ENCODE assay signal across 1 cellular context in the genomic region with DNA sequence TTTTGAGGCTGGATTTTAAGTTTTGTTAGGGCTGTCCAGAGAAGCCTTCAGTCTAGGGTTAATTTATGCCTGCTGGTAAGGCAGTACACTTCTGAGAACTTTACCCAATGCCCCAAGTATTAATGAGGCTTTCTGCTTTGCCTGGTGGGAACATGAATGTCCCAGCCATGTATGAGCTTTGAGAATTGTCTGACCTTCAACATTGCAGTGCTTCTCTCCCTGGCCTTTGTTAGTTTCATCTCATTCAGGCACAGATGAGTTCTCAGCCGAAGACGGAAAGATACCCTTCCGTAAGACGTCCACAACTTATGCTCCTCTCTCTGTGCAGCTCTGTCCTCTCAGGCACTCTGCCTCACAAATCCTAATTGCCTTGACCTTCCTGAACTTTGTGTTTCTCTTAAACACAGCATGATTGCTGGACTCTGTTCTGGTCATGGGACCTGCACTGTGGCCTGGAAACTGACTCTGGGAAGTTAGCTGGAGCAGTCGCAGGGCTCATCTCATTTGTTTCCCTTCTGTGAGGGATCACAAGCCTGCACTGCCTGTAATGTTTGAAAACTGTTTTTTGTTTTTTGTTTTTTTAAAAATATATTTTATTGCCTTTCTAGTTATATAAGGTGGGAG.
TF ChIP-seq lines count a peak whose summit lies in the region.

No MANE protein-coding gene starts in this region.

TF ChIP-seq in HepG2, 621 proteins besides CTCF, POLR2A, EP300 and RAD21 (continued from another document and continues in another):
- TF ChIP-seq, protein P1, sequence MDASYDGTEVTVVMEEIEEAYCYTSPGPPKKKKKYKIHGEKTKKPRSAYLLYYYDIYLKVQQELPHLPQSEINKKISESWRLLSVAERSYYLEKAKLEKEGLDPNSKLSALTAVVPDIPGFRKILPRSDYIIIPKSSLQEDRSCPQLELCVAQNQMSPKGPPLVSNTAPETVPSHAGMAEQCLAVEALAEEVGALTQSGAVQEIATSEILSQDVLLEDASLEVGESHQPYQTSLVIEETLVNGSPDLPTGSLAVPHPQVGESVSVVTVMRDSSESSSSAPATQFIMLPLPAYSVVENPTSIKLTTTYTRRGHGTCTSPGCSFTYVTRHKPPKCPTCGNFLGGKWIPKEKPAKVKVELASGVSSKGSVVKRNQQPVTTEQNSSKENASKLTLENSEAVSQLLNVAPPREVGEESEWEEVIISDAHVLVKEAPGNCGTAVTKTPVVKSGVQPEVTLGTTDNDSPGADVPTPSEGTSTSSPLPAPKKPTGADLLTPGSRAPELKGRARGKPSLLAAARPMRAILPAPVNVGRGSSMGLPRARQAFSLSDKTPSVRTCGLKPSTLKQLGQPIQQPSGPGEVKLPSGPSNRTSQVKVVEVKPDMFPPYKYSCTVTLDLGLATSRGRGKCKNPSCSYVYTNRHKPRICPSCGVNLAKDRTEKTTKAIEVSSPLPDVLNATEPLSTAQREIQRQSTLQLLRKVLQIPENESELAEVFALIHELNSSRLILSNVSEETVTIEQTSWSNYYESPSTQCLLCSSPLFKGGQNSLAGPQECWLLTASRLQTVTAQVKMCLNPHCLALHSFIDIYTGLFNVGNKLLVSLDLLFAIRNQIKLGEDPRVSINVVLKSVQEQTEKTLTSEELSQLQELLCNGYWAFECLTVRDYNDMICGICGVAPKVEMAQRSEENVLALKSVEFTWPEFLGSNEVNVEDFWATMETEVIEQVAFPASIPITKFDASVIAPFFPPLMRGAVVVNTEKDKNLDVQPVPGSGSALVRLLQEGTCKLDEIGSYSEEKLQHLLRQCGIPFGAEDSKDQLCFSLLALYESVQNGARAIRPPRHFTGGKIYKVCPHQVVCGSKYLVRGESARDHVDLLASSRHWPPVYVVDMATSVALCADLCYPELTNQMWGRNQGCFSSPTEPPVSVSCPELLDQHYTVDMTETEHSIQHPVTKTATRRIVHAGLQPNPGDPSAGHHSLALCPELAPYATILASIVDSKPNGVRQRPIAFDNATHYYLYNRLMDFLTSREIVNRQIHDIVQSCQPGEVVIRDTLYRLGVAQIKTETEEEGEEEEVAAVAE (CRISPR knock-in tag; IDR thresholded peaks at IDR 0.05; ENCODE audit: borderline replicate concordance): peak; percentile 51; the same call in 1 of the 2 replicates
- no peak for TF ChIP-seq ZNF557 (CRISPR knock-in tag; IDR thresholded peaks at IDR 0.05)
- TF ChIP-seq ZNF264 (CRISPR knock-in tag; IDR thresholded peaks at IDR 0.05): peak; percentile 84; the same call in 1 of the 2 replicates
- peak; percentile 32; the same call in 1 of the 2 replicates for TF ChIP-seq MEIS2 (CRISPR knock-in tag; IDR thresholded peaks at IDR 0.05)
- no peak for TF ChIP-seq ZNF570 (CRISPR knock-in tag; IDR thresholded peaks at IDR 0.05; ENCODE audit: borderline replicate concordance)
- no peak; the same call in 1 of the 2 replicates for TF ChIP-seq CCDC6 (CRISPR knock-in tag; IDR thresholded peaks at IDR 0.05)
- TF ChIP-seq GATAD2A (CRISPR knock-in tag; IDR thresholded peaks at IDR 0.05): peak; percentile 91
- TF ChIP-seq RARA (CRISPR knock-in tag; IDR thresholded peaks at IDR 0.05): peak; percentile 95
- TF ChIP-seq E2F1 (CRISPR knock-in tag; IDR thresholded peaks at IDR 0.05): no peak
- no peak for TF ChIP-seq THAP8 (CRISPR knock-in tag; IDR thresholded peaks at IDR 0.05; ENCODE audit: borderline replicate concordance)
- peak; percentile 82 for TF ChIP-seq KMT2A (CRISPR knock-in tag; IDR thresholded peaks at IDR 0.05)
- TF ChIP-seq ZEB1 (IDR thresholded peaks at IDR 0.05; ENCODE audit: insufficient replicate concordance, low read depth): no peak
- TF ChIP-seq TCF12 (IDR thresholded peaks at IDR 0.05): no peak
- TF ChIP-seq TCF12 (CRISPR knock-in tag; IDR thresholded peaks at IDR 0.05): no peak
- no peak for TF ChIP-seq NR1H2 (CRISPR knock-in tag; IDR thresholded peaks at IDR 0.05; ENCODE audit: borderline replicate concordance, low read depth)
- TF ChIP-seq MAFK (conservative IDR thresholded peaks at IDR 0.05 in 1 of 2, IDR thresholded peaks at IDR 0.05 in 1 of 2; ENCODE audit: low read length in 2 of 2): no peak
- TF ChIP-seq HOXA3 (CRISPR knock-in tag; IDR thresholded peaks at IDR 0.05): peak; percentile 77; the same call in 1 of the 2 replicates
- TF ChIP-seq, protein P2, sequence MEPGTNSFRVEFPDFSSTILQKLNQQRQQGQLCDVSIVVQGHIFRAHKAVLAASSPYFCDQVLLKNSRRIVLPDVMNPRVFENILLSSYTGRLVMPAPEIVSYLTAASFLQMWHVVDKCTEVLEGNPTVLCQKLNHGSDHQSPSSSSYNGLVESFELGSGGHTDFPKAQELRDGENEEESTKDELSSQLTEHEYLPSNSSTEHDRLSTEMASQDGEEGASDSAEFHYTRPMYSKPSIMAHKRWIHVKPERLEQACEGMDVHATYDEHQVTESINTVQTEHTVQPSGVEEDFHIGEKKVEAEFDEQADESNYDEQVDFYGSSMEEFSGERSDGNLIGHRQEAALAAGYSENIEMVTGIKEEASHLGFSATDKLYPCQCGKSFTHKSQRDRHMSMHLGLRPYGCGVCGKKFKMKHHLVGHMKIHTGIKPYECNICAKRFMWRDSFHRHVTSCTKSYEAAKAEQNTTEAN (CRISPR knock-in tag; conservative IDR thresholded peaks at IDR 0.05): no peak; the same call in 1 of the 2 replicates
- TF ChIP-seq ARNTL (CRISPR knock-in tag; IDR thresholded peaks at IDR 0.05): peak; percentile 47; the same call in 1 of the 2 replicates
- TF ChIP-seq, protein P3, sequence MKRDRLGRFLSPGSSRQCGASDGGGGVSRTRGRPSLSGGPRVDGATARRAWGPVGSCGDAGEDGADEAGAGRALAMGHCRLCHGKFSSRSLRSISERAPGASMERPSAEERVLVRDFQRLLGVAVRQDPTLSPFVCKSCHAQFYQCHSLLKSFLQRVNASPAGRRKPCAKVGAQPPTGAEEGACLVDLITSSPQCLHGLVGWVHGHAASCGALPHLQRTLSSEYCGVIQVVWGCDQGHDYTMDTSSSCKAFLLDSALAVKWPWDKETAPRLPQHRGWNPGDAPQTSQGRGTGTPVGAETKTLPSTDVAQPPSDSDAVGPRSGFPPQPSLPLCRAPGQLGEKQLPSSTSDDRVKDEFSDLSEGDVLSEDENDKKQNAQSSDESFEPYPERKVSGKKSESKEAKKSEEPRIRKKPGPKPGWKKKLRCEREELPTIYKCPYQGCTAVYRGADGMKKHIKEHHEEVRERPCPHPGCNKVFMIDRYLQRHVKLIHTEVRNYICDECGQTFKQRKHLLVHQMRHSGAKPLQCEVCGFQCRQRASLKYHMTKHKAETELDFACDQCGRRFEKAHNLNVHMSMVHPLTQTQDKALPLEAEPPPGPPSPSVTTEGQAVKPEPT (CRISPR knock-in tag; IDR thresholded peaks at IDR 0.05; ENCODE audit: low read depth): no peak
- no peak for TF ChIP-seq ZNF17 (CRISPR knock-in tag; IDR thresholded peaks at IDR 0.05)
- TF ChIP-seq, protein P4, sequence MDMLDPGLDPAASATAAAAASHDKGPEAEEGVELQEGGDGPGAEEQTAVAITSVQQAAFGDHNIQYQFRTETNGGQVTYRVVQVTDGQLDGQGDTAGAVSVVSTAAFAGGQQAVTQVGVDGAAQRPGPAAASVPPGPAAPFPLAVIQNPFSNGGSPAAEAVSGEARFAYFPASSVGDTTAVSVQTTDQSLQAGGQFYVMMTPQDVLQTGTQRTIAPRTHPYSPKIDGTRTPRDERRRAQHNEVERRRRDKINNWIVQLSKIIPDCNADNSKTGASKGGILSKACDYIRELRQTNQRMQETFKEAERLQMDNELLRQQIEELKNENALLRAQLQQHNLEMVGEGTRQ (IDR thresholded peaks at IDR 0.05; ENCODE audit: low read depth, low read length): no peak
- TF ChIP-seq, protein P4 (CRISPR knock-in tag; IDR thresholded peaks at IDR 0.05; ENCODE audit: borderline replicate concordance): no peak
- TF ChIP-seq SP140L (CRISPR knock-in tag; IDR thresholded peaks at IDR 0.05; ENCODE audit: borderline replicate concordance): no peak
- TF ChIP-seq NR0B2 (CRISPR knock-in tag; IDR thresholded peaks at IDR 0.05): no peak
- no peak for TF ChIP-seq SMAD9 (CRISPR knock-in tag; IDR thresholded peaks at IDR 0.05)
- TF ChIP-seq ZBTB34 (CRISPR knock-in tag; IDR thresholded peaks at IDR 0.05): no peak
- 0 out of 2 replicates have a peak, but pooled peaks have one; percentile 38 for TF ChIP-seq BORCS8-MEF2B (CRISPR knock-in tag; IDR thresholded peaks at IDR 0.05)
- peak; percentile 76 for TF ChIP-seq FOXA3 (CRISPR knock-in tag; IDR thresholded peaks at IDR 0.05)
- no peak for TF ChIP-seq ZNF816 (CRISPR knock-in tag; IDR thresholded peaks at IDR 0.05; ENCODE audit: borderline replicate concordance)
- no peak for TF ChIP-seq SRSF4 (IDR thresholded peaks at IDR 0.05; ENCODE audit: low read depth, low read length, poor library complexity, severe bottlenecking)
- TF ChIP-seq DZIP1 (CRISPR knock-in tag; IDR thresholded peaks at IDR 0.05): no peak
- TF ChIP-seq ZNF569 (CRISPR knock-in tag; IDR thresholded peaks at IDR 0.05; ENCODE audit: borderline replicate concordance): no peak
- TF ChIP-seq ZSCAN12 (CRISPR knock-in tag; IDR thresholded peaks at IDR 0.05): no peak
- TF ChIP-seq ZNF556 (CRISPR knock-in tag; IDR thresholded peaks at IDR 0.05; ENCODE audit: borderline replicate concordance): no peak; the same call in 1 of the 2 replicates
- TF ChIP-seq ZIK1 (CRISPR knock-in tag; IDR thresholded peaks at IDR 0.05; ENCODE audit: borderline replicate concordance, low read depth): no peak
- TF ChIP-seq, protein P5, sequence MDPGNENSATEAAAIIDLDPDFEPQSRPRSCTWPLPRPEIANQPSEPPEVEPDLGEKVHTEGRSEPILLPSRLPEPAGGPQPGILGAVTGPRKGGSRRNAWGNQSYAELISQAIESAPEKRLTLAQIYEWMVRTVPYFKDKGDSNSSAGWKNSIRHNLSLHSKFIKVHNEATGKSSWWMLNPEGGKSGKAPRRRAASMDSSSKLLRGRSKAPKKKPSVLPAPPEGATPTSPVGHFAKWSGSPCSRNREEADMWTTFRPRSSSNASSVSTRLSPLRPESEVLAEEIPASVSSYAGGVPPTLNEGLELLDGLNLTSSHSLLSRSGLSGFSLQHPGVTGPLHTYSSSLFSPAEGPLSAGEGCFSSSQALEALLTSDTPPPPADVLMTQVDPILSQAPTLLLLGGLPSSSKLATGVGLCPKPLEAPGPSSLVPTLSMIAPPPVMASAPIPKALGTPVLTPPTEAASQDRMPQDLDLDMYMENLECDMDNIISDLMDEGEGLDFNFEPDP (CRISPR knock-in tag; conservative IDR thresholded peaks at IDR 0.05): no peak
- TF ChIP-seq, protein P6, sequence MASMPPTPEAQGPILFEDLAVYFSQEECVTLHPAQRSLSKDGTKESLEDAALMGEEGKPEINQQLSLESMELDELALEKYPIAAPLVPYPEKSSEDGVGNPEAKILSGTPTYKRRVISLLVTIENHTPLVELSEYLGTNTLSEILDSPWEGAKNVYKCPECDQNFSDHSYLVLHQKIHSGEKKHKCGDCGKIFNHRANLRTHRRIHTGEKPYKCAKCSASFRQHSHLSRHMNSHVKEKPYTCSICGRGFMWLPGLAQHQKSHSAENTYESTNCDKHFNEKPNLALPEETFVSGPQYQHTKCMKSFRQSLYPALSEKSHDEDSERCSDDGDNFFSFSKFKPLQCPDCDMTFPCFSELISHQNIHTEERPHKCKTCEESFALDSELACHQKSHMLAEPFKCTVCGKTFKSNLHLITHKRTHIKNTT (CRISPR knock-in tag; IDR thresholded peaks at IDR 0.05): no peak
